Comparison of ENCODE assay signal across 16 cellular contexts in the genomic region with DNA sequence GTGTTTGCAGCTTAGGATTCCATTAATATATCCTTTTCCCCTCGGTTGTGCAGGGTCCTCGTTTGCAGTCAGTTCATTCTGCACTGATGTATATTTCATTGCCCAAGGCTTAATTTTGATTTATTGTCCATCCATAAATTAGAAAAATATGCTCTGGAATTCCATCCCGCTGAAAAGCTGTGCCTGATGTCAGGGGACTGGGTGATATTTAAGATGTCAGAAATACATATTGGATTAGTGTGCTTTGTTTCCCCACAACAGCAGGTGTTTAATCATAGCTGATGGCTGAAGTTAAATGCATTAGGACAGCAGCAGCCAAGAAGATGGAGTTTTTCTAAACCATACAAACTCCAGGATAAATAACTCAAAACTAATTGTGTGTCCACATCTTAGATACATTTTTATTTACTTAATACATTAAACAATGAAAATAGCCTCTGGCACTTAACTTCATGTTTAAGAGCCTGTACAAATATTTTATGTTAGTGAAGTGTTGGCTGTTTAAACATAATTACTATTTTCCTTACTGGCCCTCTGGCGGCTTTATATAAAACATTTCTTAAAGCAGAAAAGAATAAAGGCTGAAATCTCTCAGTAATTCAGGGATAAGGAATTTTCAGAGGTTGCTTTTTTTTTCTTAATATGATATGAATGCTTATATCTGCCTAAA.
DNase-seq lines count a peak whose midpoint lies in the region; ATAC-seq lines count a peak whose summit lies in the region.
"Had no signal": no experiment of that assay in that cellular context is flagged by ENCODE, and none has a peak within 500 bp of the region (broad histone marks: within the 10 kb centered on the region; RNA-seq: fewer than 3 reads in every experiment).

No MANE protein-coding gene starts in this region.

- DNase-seq in DMS153 treated with DMSO at 0.1 percent for 48 hours (lab: John Stamatoyannopoulos, UW; ENCODE audit: unreplicated experiment) (peak; percentile 9), NCI-H1417 treated with DMSO at 0.1 percent for 48 hours (lab: John Stamatoyannopoulos, UW) (peak; percentile 31), NCI-H82 (lab: John Stamatoyannopoulos, UW) (peak; percentile 72), HT-29 (ENCODE audit: low spot score) (no peak), nucleus accumbens (lab: John Stamatoyannopoulos, UW) (no peak), HUDEP-2 (lab: John Stamatoyannopoulos, UW; ENCODE audit: unreplicated experiment in 76 of 76) (no peak)
- DNase-seq: activated effector memory CD4-positive, alpha-beta T cell treated with Interleukin-2 at 50 U/mL for 16 hours; AML-193; amniotic stem cell; GOT3; sigmoid colon; stimulated activated CD4-positive, alpha-beta T cell treated with anti-CD3 and anti-CD28 coated beads, Interleukin-4, amount 100 ng/mL, for 24 hours; SW 1271; transverse colon had no signal

- no peak for ATAC-seq in GM18519 (IDR thresholded peaks at IDR 0.05; ENCODE audit: low FRiP score, unreplicated experiment)

- no peaks in the 10 kb centered on the region for H3K27me3 ChIP-seq in layer of hippocampus (ENCODE audit: control insufficient read depth, insufficient read depth, low read length)
- H3K27me3 ChIP-seq: sigmoid colon had no signal

- H3K27ac ChIP-seq in layer of hippocampus (ENCODE audit: low read depth, low read length): peak overlapping the region; percentile 17
- H3K27ac ChIP-seq: sigmoid colon, transverse colon had no signal

Comparison
In these comparisons a context has a peak if more than half of its experiments do, and no peak if none do; other contexts are left out.
1. DNase-seq: peak in DMS153 treated with DMSO at 0.1 percent for 48 hours (single experiment), NCI-H1417 treated with DMSO at 0.1 percent for 48 hours (single experiment) and NCI-H82 (single experiment); none in HT-29 (single experiment), nucleus accumbens (0 of 56) and HUDEP-2 (0 of 76).